ENCODE assay signal across 8 cellular contexts in the genomic region with DNA sequence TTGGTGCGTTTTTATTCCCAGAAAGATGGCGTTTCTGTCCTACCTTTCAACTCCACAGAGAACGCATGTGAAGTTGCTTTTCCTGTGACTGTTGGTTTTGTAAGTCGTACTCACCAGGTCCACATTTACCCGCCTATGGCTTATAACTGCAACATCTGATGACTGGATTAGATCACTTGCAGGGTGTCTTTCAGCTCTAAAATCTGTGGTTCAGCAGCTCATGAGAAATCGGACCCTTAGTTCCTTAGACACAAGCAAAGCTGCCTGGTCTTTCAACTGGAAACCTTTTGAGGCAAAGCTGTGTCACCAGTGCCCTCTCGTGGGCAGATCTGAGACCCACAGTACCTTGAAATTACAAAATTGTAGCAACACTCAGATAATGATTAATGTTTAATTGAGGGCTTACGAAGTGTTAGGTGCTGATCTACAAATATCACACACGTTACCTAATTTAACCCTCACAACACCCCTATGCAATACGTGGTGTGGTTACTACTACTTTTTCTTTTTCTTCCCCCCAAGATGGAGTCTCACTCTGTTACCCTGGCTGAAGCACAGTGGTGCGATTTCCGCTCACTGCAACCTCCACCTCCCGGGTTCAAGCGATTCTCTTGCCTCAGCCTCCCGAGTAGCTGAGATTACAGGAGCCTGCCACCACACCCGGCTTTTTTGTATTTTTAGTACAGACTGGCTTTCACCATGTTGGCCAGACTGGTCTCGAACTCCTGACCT.
DNase-seq lines count a peak whose midpoint lies in the region; ATAC-seq and TF ChIP-seq lines count a peak whose summit lies in the region.

No MANE protein-coding gene starts in this region.

- no peak for TF ChIP-seq POLR2A in uterus (IDR thresholded peaks at IDR 0.05)

- H3K4me3 ChIP-seq in uterus: no peak overlapping the region

- no peaks in the 10 kb centered on the region for H3K4me1 ChIP-seq in uterus

- peak in 3 of 4 experiments; percentile 30 to 48 (median 48) for TF ChIP-seq CTCF in uterus (IDR thresholded peaks at IDR 0.05)

- intact Hi-C loops in uterus (cut with DNase I; ENCODE audit: low total_unique reads): no loop called here

- no peaks in the 10 kb centered on the region for H3K9me3 ChIP-seq in uterus

- H3K27me3 ChIP-seq in uterus: no peaks in the 10 kb centered on the region

- DNase-seq in ELF-1 (ENCODE audit: low read depth, low spot score) (peak; percentile 57), HT1080 (ENCODE audit: low read depth) (peak; percentile 48), SK-N-DZ (ENCODE audit: low spot score) (peak; percentile 78), globus pallidus (ENCODE audit: low spot score) (peak; percentile 49), pulmonary artery endothelial cell (ENCODE audit: low read depth, low spot score) (peak; percentile 13), uterus (peak in 1 of 2 donors; percentile 27)
- DNase-seq in activated naive CD4-positive, alpha-beta T cell (lab: John Stamatoyannopoulos, UW): peak; percentile 2 to 63 (median 30)

- ATAC-seq in GM21390 (IDR thresholded peaks at IDR 0.05; ENCODE audit: unreplicated experiment): no peak

- no peaks in the 10 kb centered on the region for H3K36me3 ChIP-seq in uterus

- no peak overlapping the region for H3K27ac ChIP-seq in uterus
